In the genomic region with DNA sequence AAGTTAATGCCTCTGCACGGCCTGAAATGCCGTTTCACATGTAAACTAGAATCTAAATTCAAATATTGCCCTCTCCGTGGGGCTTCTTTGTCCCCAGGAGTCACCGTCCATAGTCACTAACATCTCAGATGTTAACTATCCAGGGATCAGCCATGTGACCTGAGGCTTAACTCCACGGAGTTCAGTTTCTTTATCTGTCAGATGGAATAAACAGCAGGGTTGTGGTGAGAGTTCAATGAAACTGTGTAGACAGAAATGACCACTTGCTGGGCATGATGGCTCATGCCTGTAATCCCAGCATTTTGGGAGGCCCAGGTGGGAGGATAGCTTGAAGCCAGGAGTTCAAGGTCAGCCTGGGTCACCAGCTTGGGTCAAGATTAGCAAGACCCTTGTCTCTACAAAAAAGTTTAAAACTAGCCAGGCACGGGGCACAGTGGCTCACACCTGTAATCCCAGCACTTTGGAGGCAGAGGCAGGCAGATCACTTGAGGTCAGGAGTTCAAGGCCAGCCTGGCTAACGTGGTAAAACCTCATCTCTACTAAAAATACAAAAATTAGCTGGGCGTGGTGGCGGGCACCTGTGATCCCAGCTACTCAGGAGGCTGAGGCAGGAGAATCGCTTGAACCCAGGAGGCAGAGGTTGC, we compare ENCODE assay signal across 8 cellular contexts. TPM values are rescaled to one million over a fixed set of nuclear protein-coding genes. Genes with fewer than 3 reads are reported as not detected.
DNase-seq lines count a peak whose midpoint lies in the region; ATAC-seq and TF ChIP-seq lines count a peak whose summit lies in the region.
"Not testable (repeated sequence)": the region's sequence is repeated elsewhere in the genome, so short reads cannot be mapped to it uniquely, and the experiment has no call there.
"Had no signal": no experiment of that assay in that cellular context is flagged by ENCODE, and none has a peak within 500 bp of the region (broad histone marks: within the 10 kb centered on the region; RNA-seq: fewer than 3 reads in every experiment).

No MANE protein-coding gene starts in this region.

- not testable (repeated sequence) for H3K9me3 ChIP-seq in IMR-90 (ENCODE audit: control insufficient read depth, insufficient read depth, low read length); Panc1 (ENCODE audit: control insufficient read depth, insufficient read depth, low read depth, low read length); adipocyte (ENCODE audit: control insufficient read depth, low read length); neural progenitor cell (ENCODE audit: low read depth)

- peak overlapping the region; percentile 75 for H2BK120ac ChIP-seq in IMR-90 (ENCODE audit: low read depth, low read length)

- H3K9me1 ChIP-seq in IMR-90 (ENCODE audit: insufficient read depth, low read length): not testable (repeated sequence)

- not testable (repeated sequence) for BruUV-seq in IMR-90 (replicated peaks; lab: Mats Ljungman, UMichigan); Panc1 (replicated peaks; lab: Mats Ljungman, UMichigan)

- not testable (repeated sequence) for H3K9me2 ChIP-seq in GM23338 (ENCODE audit: insufficient read depth)

- H3K27me3 ChIP-seq in GM23338 (ENCODE audit: insufficient read depth); IMR-90 (ENCODE audit: control insufficient read depth, insufficient read depth, low read length); Panc1 (ENCODE audit: control insufficient read depth, insufficient read depth, low read length); adipocyte (replicated peaks; ENCODE audit: control insufficient read depth, insufficient read depth, low read length); neural progenitor cell: not testable (repeated sequence)

- not testable (repeated sequence) for H3K4me3 Mint-ChIP-seq in GM23338
- H3K4me3 Mint-ChIP-seq in neural progenitor cell: peak overlapping the region; percentile 9

- CTCF ChIA-PET in IMR-90 (lab: Yijun Ruan, JAX): interaction anchor here (1.0 kb wide), 1 partner anchor 8 kb away, joined by 4 read pairs; no protein-coding TSS in a partner anchor
- CTCF ChIA-PET in Panc1 (lab: Charles Lee): not testable (repeated sequence)

- H4K5ac ChIP-seq in IMR-90 (ENCODE audit: low read depth, low read length): not testable (repeated sequence)

- not testable (repeated sequence) for H3K9ac ChIP-seq in IMR-90 (ENCODE audit: low read depth, low read length); neural progenitor cell
- H3K9ac ChIP-seq in adipocyte (ENCODE audit: low read length): peak overlapping the region; percentile 59

- ATAC-seq in GM23338 (peak; percentile 56), IMR-90 (ENCODE audit: low read depth) (peak; percentile 40; the same call in 1 of the 2 replicates), sciatic nerve (peak; percentile 21)
- not testable (repeated sequence) for ATAC-seq in Panc1

- H3F3A ChIP-seq in GM23338 (replicated peaks; ENCODE audit: low read depth); neural progenitor cell (ENCODE audit: low read depth): not testable (repeated sequence)

- H4K20me1 ChIP-seq in GM23338 (replicated peaks; ENCODE audit: insufficient read depth); IMR-90 (ENCODE audit: insufficient read depth, low read length); neural progenitor cell (ENCODE audit: low read depth): not testable (repeated sequence)

- not testable (repeated sequence) for H3K4me1 ChIP-seq in GM23338 (ENCODE audit: insufficient read depth); IMR-90 (ENCODE audit: control insufficient read depth, insufficient read depth, low read length); adipocyte (ENCODE audit: control insufficient read depth, insufficient read depth, low read length); neural progenitor cell
- H3K4me1 ChIP-seq in Panc1 (ENCODE audit: control insufficient read depth, insufficient read depth, low read length): peaks cover 20% of the 10 kb centered on the region

- H3K79me1 ChIP-seq in IMR-90 (ENCODE audit: low read depth in 1 of 2, low read length in 2 of 2): not testable (repeated sequence)

- peak overlapping the region in 1 of 2 experiments; percentile 11; a peak in 1 of 4 replicates for H4K8ac ChIP-seq in IMR-90 (ENCODE audit: low read depth in 2 of 2, low read length in 2 of 2)

- H3K79me2 ChIP-seq in GM23338 (replicated peaks; ENCODE audit: insufficient read depth); neural progenitor cell (ENCODE audit: low read depth): not testable (repeated sequence)

- H3K4me1 Mint-ChIP-seq in GM23338: not testable (repeated sequence)
- peaks cover 25% of the 10 kb centered on the region for H3K4me1 Mint-ChIP-seq in neural progenitor cell

- H3K14ac ChIP-seq in IMR-90 (replicated peaks; ENCODE audit: low read depth, low read length): not testable (repeated sequence)

- H3K4me3 ChIP-seq in GM23338; IMR-90 (ENCODE audit: insufficient read depth, low read depth, low read length); Panc1 (ENCODE audit: low read depth in 2 of 2, low read length in 2 of 2); adipocyte (ENCODE audit: low read length); fibroblast of villous mesenchyme (ENCODE audit: low read depth, low read length); neural progenitor cell: not testable (repeated sequence)

- H3K4me2 ChIP-seq in GM23338; IMR-90 (ENCODE audit: low read depth, low read length); neural progenitor cell: not testable (repeated sequence)

- no CpG with 5 or more reads among the region's 10 CpGs for WGBS in IMR-90 (ENCODE audit: extremely low coverage in 2 of 2, insufficient read length in 1 of 2), 2 experiments

- H2BK5ac ChIP-seq in IMR-90 (ENCODE audit: low read depth, low read length, poor library complexity, severe bottlenecking): not testable (repeated sequence)

- peak overlapping the region; percentile 1; the same call in 1 of the 2 replicates for H3K4ac ChIP-seq in IMR-90 (ENCODE audit: low read depth, low read length)

- not testable (repeated sequence) for H3K27ac ChIP-seq in GM23338 (ENCODE audit: low read depth); IMR-90 (ENCODE audit: insufficient read depth, low read length); neural progenitor cell
- peak overlapping the region; percentile 51 for H3K27ac ChIP-seq in Panc1 (ENCODE audit: low read length)

- dilution Hi-C loops in IMR-90 (cut with HindIII; ENCODE audit: low sequenced_read_pairs, unreplicated experiment): not testable (repeated sequence)

- H3K27ac Mint-ChIP-seq in GM23338: not testable (repeated sequence)
- peak overlapping the region; percentile 1 for H3K27ac Mint-ChIP-seq in neural progenitor cell

- H3K27me3 Mint-ChIP-seq in GM23338 (ENCODE audit: insufficient read depth, low read depth, poor library complexity) (peaks cover 12% of the 10 kb centered on the region), neural progenitor cell (ENCODE audit: insufficient read depth, low read depth) (peaks cover 29% of the 10 kb centered on the region)

- intact Hi-C loops in IMR-90 (cut with micrococcal nuclease); Panc1 (cut with micrococcal nuclease; ENCODE audit: unreplicated experiment); sciatic nerve (cut with DNase I): not testable (repeated sequence)

- H2AFZ ChIP-seq in GM23338; IMR-90 (replicated peaks; ENCODE audit: low read length, poor library complexity); neural progenitor cell (replicated peaks): not testable (repeated sequence)

- not testable (repeated sequence) for H3K36me3 ChIP-seq in GM23338 (ENCODE audit: insufficient read depth); IMR-90 (ENCODE audit: control insufficient read depth, insufficient read depth, low read length); Panc1 (ENCODE audit: control insufficient read depth, insufficient read depth, low read length); adipocyte (ENCODE audit: control insufficient read depth, insufficient read depth, low read length, severe bottlenecking); neural progenitor cell

- not testable (repeated sequence) for H2AK5ac ChIP-seq in IMR-90 (ENCODE audit: low read depth, low read length)

- peak overlapping the region; percentile 3; the same call in 1 of the 2 replicates for H2BK20ac ChIP-seq in IMR-90 (ENCODE audit: low read depth, low read length)

- not testable (repeated sequence) for H3K9me3 Mint-ChIP-seq in GM23338, neural progenitor cell

- not testable (repeated sequence) for H3K56ac ChIP-seq in IMR-90 (ENCODE audit: extremely low read depth, insufficient read depth, low read length)

- in situ Hi-C loops in IMR-90 (cut with MboI; ENCODE audit: low sequenced_read_pairs); Panc1 (cut with HindIII; ENCODE audit: low pct_unique_long_range_greater_than_20kb, low sequenced_read_pairs): not testable (repeated sequence)

- not testable (repeated sequence) for H3K36me3 Mint-ChIP-seq in GM23338 (ENCODE audit: low read depth); neural progenitor cell

- TF ChIP-seq POLR2A in IMR-90 (IDR thresholded peaks at IDR 0.05; ENCODE audit: low read depth, low read length): not testable (repeated sequence)

- not testable (repeated sequence) for H3K23ac ChIP-seq in IMR-90 (ENCODE audit: low read depth, low read length)

- H3K18ac ChIP-seq in IMR-90 (ENCODE audit: low read depth, low read length): not testable (repeated sequence)

- H4K91ac ChIP-seq in IMR-90 (ENCODE audit: insufficient read depth, low read depth, low read length): 0 out of 2 replicates have a peak overlapping the region, but pooled peaks have one; percentile 6

- not testable (repeated sequence) for H2AK9ac ChIP-seq in IMR-90 (replicated peaks; ENCODE audit: low read depth, low read length, poor library complexity)

- not testable (repeated sequence) for TF ChIP-seq CTCF in GM23338 (conservative IDR thresholded peaks at IDR 0.05; ENCODE audit: low read depth in 2 of 2); IMR-90 (conservative IDR thresholded peaks at IDR 0.05; ENCODE audit: low read depth, low read length); Panc1 (IDR thresholded peaks at IDR 0.05); fibroblast of villous mesenchyme (IDR thresholded peaks at IDR 0.05; ENCODE audit: insufficient read depth, low read depth, low read length); neural progenitor cell (IDR thresholded peaks at IDR 0.05)

- POLR2A ChIA-PET in IMR-90 (lab: Charles Lee; ENCODE audit: unreplicated experiment): interaction anchor here (0.6 kb wide), 1 partner anchor 56 kb away, joined by 8 read pairs; no protein-coding TSS in a partner anchor
- POLR2A ChIA-PET in Panc1 (lab: Charles Lee): not testable (repeated sequence)

- DNase-seq in GM23338 (ENCODE audit: low spot score); IMR-90; Panc1 (ENCODE audit: low read depth, low spot score); adipocyte (ENCODE audit: low read depth); neural progenitor cell (ENCODE audit: low spot score): not testable (repeated sequence)
- DNase-seq in fibroblast of villous mesenchyme (ENCODE audit: low read depth) (peak; percentile 35), sciatic nerve (ENCODE audit: low spot score) (peak; percentile 38)

- TF ChIP-seq RAD21 in IMR-90 (IDR thresholded peaks at IDR 0.05; ENCODE audit: low read length): not testable (repeated sequence)

- H2BK15ac ChIP-seq in IMR-90 (ENCODE audit: low read depth, low read length): peak overlapping the region; percentile 32; the same call in 1 of the 3 replicates

RNA-seq across cellular contexts. Expression of a gene that starts 12.6 kb away (rescaled TPM):
- 8.8 and 12.4 TPM in 2 replicates for total RNA-seq in GM23338 (2014; rRNA removed; shearing (Covaris generic))
- 2.6 and 3.4 TPM in 2 replicates for polyA plus RNA-seq in GM23338 (2016; fragmentation: Nextera tagmentation; extraction: Ambion mirVana)
- 4.7 and 5.7 TPM in 2 replicates for total RNA-seq in IMR-90 (2012; rRNA removed)
- polyA plus RNA-seq in IMR-90 (2012; rRNA removed): 4.4 and 4.7 TPM in 2 replicates
- polyA plus RNA-seq in IMR-90 (2012; cell fraction: cytosol; rRNA removed): 2.2 and 5.2 TPM in 2 replicates
- polyA plus RNA-seq in IMR-90 (2012; cell fraction: nucleus; rRNA removed; ENCODE audit: low replicate concordance): 3.2 and 7.3 TPM in 2 replicates
- 66.4 TPM for total RNA-seq in Panc1 (2021; ENCODE audit: unreplicated experiment)
- polyA plus RNA-seq in Panc1 (2012; ENCODE audit: insufficient read length): 43.4 TPM
- 0.43 and 1.3 TPM in 2 replicates for total RNA-seq in fibroblast of villous mesenchyme
- 2.8 and 3.7 TPM in 2 replicates for total RNA-seq in neural progenitor cell (ENCODE audit: low replicate concordance)
- total RNA-seq in sciatic nerve: 18.5 TPM
- total RNA-seq: CD4-positive, alpha-beta T cell had no signal
